Comparison of ENCODE assay signal across 8 cellular contexts in the genomic region with DNA sequence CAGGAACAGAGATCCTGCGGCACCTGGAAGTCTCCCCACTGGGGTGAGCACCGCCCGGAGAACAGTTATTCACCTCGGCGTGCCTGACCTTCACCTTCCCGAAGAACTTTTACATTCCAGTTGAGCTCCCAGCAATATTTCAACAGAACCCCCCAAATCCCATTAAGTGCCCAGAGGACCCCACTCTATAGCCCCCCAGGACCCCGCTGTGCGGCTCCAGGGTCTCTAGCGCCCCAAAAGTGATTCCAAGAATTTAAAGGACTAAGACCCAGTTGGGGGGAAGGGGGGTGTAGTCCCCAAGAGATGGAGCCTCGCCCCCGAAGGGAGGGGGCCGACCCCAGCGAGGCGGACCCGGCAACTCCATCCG. TPM values are rescaled to one million over a fixed set of nuclear protein-coding genes. Genes with fewer than 3 reads are reported as not detected.
DNase-seq lines count a peak whose midpoint lies in the region; ATAC-seq and TF ChIP-seq lines count a peak whose summit lies in the region.

No MANE protein-coding gene starts in this region.

- H3K9me3 ChIP-seq in hepatocyte (ENCODE audit: low read depth): no peaks in the 10 kb centered on the region

- no peaks in the 10 kb centered on the region for H3K9me3 Mint-ChIP-seq in activated CD4-positive, alpha-beta memory T cell treated with anti-CD3 and anti-CD28 coated beads, Interleukin-2, amount 10 ng/mL, durations not matched to agents 7 days and 5 days
- no peaks in the 10 kb centered on the region for H3K9me3 Mint-ChIP-seq in stimulated activated effector memory CD8-positive, alpha-beta T cell treated with anti-CD3 and anti-CD28 coated beads, Interleukin-12 subunit alpha, Interleukin-12 subunit beta, amount 100 ng/mL, for 72 hours

- no peaks in the 10 kb centered on the region for H3K27me3 Mint-ChIP-seq in activated CD4-positive, alpha-beta memory T cell treated with anti-CD3 and anti-CD28 coated beads, Interleukin-2, amount 10 ng/mL, durations not matched to agents 7 days and 5 days

- peaks cover 31% of the 10 kb centered on the region for H3K4me1 ChIP-seq in hepatocyte (ENCODE audit: insufficient read depth)

- H3K79me2 ChIP-seq in hepatocyte: peaks cover 36% of the 10 kb centered on the region

- peak overlapping the region; percentile 87 for H3K4me2 ChIP-seq in hepatocyte

- POLR2A ChIA-PET in activated CD4-positive, alpha-beta memory T cell treated with anti-CD3 and anti-CD28 coated beads, Interleukin-2, amount 10 ng/mL, durations not matched to agents 7 days and 5 days (lab: Charles Lee): interaction anchor here (1.0 to 4.2 kb wide), 24 partner anchors 8 to 759 kb away, joined by 3 to 44 read pairs (median 5); a partner anchor contains a TSS

- H3K36me3 Mint-ChIP-seq in activated CD4-positive, alpha-beta memory T cell treated with anti-CD3 and anti-CD28 coated beads, Interleukin-2, amount 10 ng/mL, durations not matched to agents 7 days and 5 days (ENCODE audit: low read depth): peaks cover 20% of the 10 kb centered on the region
- peaks cover 78% of the 10 kb centered on the region for H3K36me3 Mint-ChIP-seq in stimulated activated effector memory CD8-positive, alpha-beta T cell treated with anti-CD3 and anti-CD28 coated beads, Interleukin-12 subunit alpha, Interleukin-12 subunit beta, amount 100 ng/mL, for 72 hours

- H3K4me3 Mint-ChIP-seq in activated CD4-positive, alpha-beta memory T cell treated with anti-CD3 and anti-CD28 coated beads, Interleukin-2, amount 10 ng/mL, durations not matched to agents 7 days and 5 days: peak overlapping the region; percentile 93
- peak overlapping the region; percentile 90 for H3K4me3 Mint-ChIP-seq in stimulated activated effector memory CD8-positive, alpha-beta T cell treated with anti-CD3 and anti-CD28 coated beads, Interleukin-12 subunit alpha, Interleukin-12 subunit beta, amount 100 ng/mL, for 72 hours

- peaks cover 38% of the 10 kb centered on the region for H3K4me1 Mint-ChIP-seq in activated CD4-positive, alpha-beta memory T cell treated with anti-CD3 and anti-CD28 coated beads, Interleukin-2, amount 10 ng/mL, durations not matched to agents 7 days and 5 days
- H3K4me1 Mint-ChIP-seq in stimulated activated effector memory CD8-positive, alpha-beta T cell treated with anti-CD3 and anti-CD28 coated beads, Interleukin-12 subunit alpha, Interleukin-12 subunit beta, amount 100 ng/mL, for 72 hours: peaks cover 46% of the 10 kb centered on the region

- peak overlapping the region; percentile 50 for H2AFZ ChIP-seq in hepatocyte

- peaks cover 5% of the 10 kb centered on the region for H4K20me1 ChIP-seq in hepatocyte (ENCODE audit: insufficient read depth, poor library complexity, severe bottlenecking)

- peak overlapping the region; percentile 81 for H3K27ac ChIP-seq in HL-60 (replicated peaks)
- H3K27ac ChIP-seq in hepatocyte: peak overlapping the region; percentile 95

- WGBS in hepatocyte (ENCODE audit: low lambda C conversion rate, missing lambda C conversion rate): 2% methylated on average over 16 of the region's 16 CpGs

- no peaks in the 10 kb centered on the region for H3K9me2 ChIP-seq in hepatocyte (replicated peaks; ENCODE audit: insufficient read depth)

- CTCF ChIA-PET in activated CD4-positive, alpha-beta memory T cell treated with anti-CD3 and anti-CD28 coated beads, Interleukin-2, amount 10 ng/mL, durations not matched to agents 7 days and 5 days (lab: Charles Lee): interaction anchor here (0.5 to 4.4 kb wide), 34 partner anchors 24 to 364 kb away, joined by 3 to 126 read pairs (median 4); a partner anchor contains a TSS

- H3K27me3 ChIP-seq in HL-60 (ENCODE audit: insufficient read depth, poor library complexity, severe bottlenecking): no peaks in the 10 kb centered on the region
- no peaks in the 10 kb centered on the region for H3K27me3 ChIP-seq in hepatocyte

- peak overlapping the region; percentile 87 for H3K4me3 ChIP-seq in HL-60 (replicated peaks; ENCODE audit: insufficient read depth, low read length)
- peak overlapping the region; percentile 71 for H3K4me3 ChIP-seq in hepatocyte

- no peak for ATAC-seq in stimulated activated effector memory CD8-positive, alpha-beta T cell treated with anti-CD3 and anti-CD28 coated beads, Interleukin-12 subunit alpha, Interleukin-12 subunit beta, amount 100 ng/mL, for 72 hours
- no peak for ATAC-seq in GM21423 (IDR thresholded peaks at IDR 0.05; ENCODE audit: unreplicated experiment)
- ATAC-seq in HG03095 (IDR thresholded peaks at IDR 0.05; ENCODE audit: unreplicated experiment): no peak

- TF ChIP-seq CTCF in HL-60 (IDR thresholded peaks at IDR 0.05; ENCODE audit: insufficient read depth, low read length): no peak
- TF ChIP-seq CTCF in hepatocyte (IDR thresholded peaks at IDR 0.05; ENCODE audit: poor library complexity): no peak

- no peaks in the 10 kb centered on the region for H3K36me3 ChIP-seq in hepatocyte (replicated peaks; ENCODE audit: insufficient read depth, low read depth)

- peak overlapping the region; percentile 99 for H3K27ac Mint-ChIP-seq in activated CD4-positive, alpha-beta memory T cell treated with anti-CD3 and anti-CD28 coated beads, Interleukin-2, amount 10 ng/mL, durations not matched to agents 7 days and 5 days
- peak overlapping the region; percentile 98 for H3K27ac Mint-ChIP-seq in stimulated activated effector memory CD8-positive, alpha-beta T cell treated with anti-CD3 and anti-CD28 coated beads, Interleukin-12 subunit alpha, Interleukin-12 subunit beta, amount 100 ng/mL, for 72 hours

- no peak for DNase-seq in HL-60 (ENCODE audit: low read depth in 1 of 2, low spot score in 1 of 2)
- DNase-seq in activated CD4-positive, alpha-beta memory T cell treated with anti-CD3 and anti-CD28 coated beads, Interleukin-2, amount 10 ng/mL, durations not matched to agents 7 days and 5 days: no peak
- no peak for DNase-seq in hepatocyte (ENCODE audit: low spot score)
- no peak for DNase-seq in stimulated activated effector memory CD8-positive, alpha-beta T cell treated with anti-CD3 and anti-CD28 coated beads, Interleukin-12 subunit alpha, Interleukin-12 subunit beta, amount 100 ng/mL, for 72 hours (ENCODE audit: low spot score in 2 of 2)
- no peak for DNase-seq in stimulated activated CD4-positive, alpha-beta T cell treated with anti-CD3 and anti-CD28 coated beads, Interleukin-1b, Interleukin-23, amount 100 ng/mL, for 48 hours
- no peak for DNase-seq in AG20443 (ENCODE audit: low spot score)

RNA-seq across cellular contexts. Expression of a gene that starts 0.5 kb away (rescaled TPM):
- total RNA-seq in activated CD4-positive, alpha-beta memory T cell treated with anti-CD3 and anti-CD28 coated beads, Interleukin-2, amount 10 ng/mL, durations not matched to agents 7 days and 5 days: 100 to 1,000 TPM; 105 to 107 TPM
- total RNA-seq in hepatocyte: 59.0 and 66.6 TPM in 2 replicates
- 120 TPM in 2 replicates for polyA plus RNA-seq in hepatocyte

RNA-seq across cellular contexts. Expression of a gene that starts 2.6 kb away (rescaled TPM):
- 10 to 100 TPM; 17.6 to 19.5 TPM for total RNA-seq in activated CD4-positive, alpha-beta memory T cell treated with anti-CD3 and anti-CD28 coated beads, Interleukin-2, amount 10 ng/mL, durations not matched to agents 7 days and 5 days
- total RNA-seq in hepatocyte: 48.8 and 50.5 TPM in 2 replicates
- 79.5 and 85.7 TPM in 2 replicates for polyA plus RNA-seq in hepatocyte

RNA-seq across cellular contexts. Expression of a gene that starts 16.4 kb away (rescaled TPM):
- under 1 TPM; 0.28 to 0.60 TPM for total RNA-seq in activated CD4-positive, alpha-beta memory T cell treated with anti-CD3 and anti-CD28 coated beads, Interleukin-2, amount 10 ng/mL, durations not matched to agents 7 days and 5 days
- total RNA-seq in hepatocyte: 563 and 814 TPM in 2 replicates
- polyA plus RNA-seq in hepatocyte: 493 and 556 TPM in 2 replicates

RNA-seq across cellular contexts. Expression of a gene that starts 30.3 kb away (rescaled TPM):
- 10 to 100 TPM; 26.4 to 28.1 TPM for total RNA-seq in activated CD4-positive, alpha-beta memory T cell treated with anti-CD3 and anti-CD28 coated beads, Interleukin-2, amount 10 ng/mL, durations not matched to agents 7 days and 5 days
- total RNA-seq in hepatocyte: 14.8 and 18.9 TPM in 2 replicates
- polyA plus RNA-seq in hepatocyte: 19.6 and 26.0 TPM in 2 replicates

RNA-seq across cellular contexts. Expression of a gene that starts 35.6 kb away (rescaled TPM):
- total RNA-seq in activated CD4-positive, alpha-beta memory T cell treated with anti-CD3 and anti-CD28 coated beads, Interleukin-2, amount 10 ng/mL, durations not matched to agents 7 days and 5 days: 100 to 1,000 TPM; 105 to 107 TPM
- total RNA-seq in hepatocyte: 0.23 and 0.32 TPM in 2 replicates
- polyA plus RNA-seq in hepatocyte: not detected in 2 replicates

Comparison
In these comparisons a context has a peak if more than half of its experiments do, and no peak if none do; other contexts are left out.
1. RNA of a gene that starts 16.4 kb away (total RNA-seq): 563 to 814 TPM in hepatocyte; 0.28 to 0.60 TPM in activated CD4-positive, alpha-beta memory T cell treated with anti-CD3 and anti-CD28 coated beads, Interleukin-2, amount 10 ng/mL, durations not matched to agents 7 days and 5 days; every median in the first group is over 100 times any median in the second.